ENCODE assay signal across 8 cellular contexts in the genomic region with DNA sequence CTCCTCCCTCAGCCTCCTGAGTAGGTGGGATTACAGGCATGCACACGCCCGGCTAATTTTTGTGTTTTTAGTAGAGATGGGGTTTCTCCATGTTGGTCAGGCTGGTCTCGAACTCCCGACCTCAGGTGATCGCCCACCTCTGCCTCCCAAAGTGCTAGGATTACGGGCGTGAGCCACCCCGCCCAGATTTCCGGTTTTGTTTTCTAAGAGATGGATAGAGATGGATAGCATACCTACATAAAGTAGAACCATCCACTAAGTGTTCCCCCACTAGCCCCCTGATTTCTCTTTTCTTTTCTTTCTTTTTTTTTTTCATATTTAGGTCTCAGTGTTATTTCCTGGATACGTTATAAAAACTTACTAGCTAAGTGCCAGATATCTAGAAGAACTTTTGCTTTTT. TPM values are rescaled to one million over a fixed set of nuclear protein-coding genes. Genes with fewer than 3 reads are reported as not detected.
DNase-seq lines count a peak whose midpoint lies in the region; ATAC-seq, FAIRE-seq and TF ChIP-seq lines count a peak whose summit lies in the region.

No MANE protein-coding gene starts in this region.

- DNase-seq in A549 (ENCODE audit: low read depth in 1 of 2, low spot score in 1 of 2) (no peak), IMR-90 (no peak), brain microvascular endothelial cell (no peak), omental fat pad (ENCODE audit: low spot score) (no peak), putamen (ENCODE audit: low spot score) (no peak), NCI-H2196 (lab: John Stamatoyannopoulos, UW; ENCODE audit: unreplicated experiment) (no peak)

- peaks cover 10% of the 10 kb centered on the region for H3K9me1 ChIP-seq in IMR-90 (ENCODE audit: insufficient read depth, low read length)

- peak overlapping the region; percentile 93 for H2BK5ac ChIP-seq in IMR-90 (ENCODE audit: low read depth, low read length, poor library complexity, severe bottlenecking)

- ATAC-seq in A549 (no peak), IMR-90 (ENCODE audit: low read depth) (no peak), HG03108 (IDR thresholded peaks at IDR 0.05; ENCODE audit: unreplicated experiment) (no peak), omental fat pad (ENCODE audit: low FRiP score) (no peak)

- CTCF ChIA-PET in A549 (lab: Yijun Ruan, JAX), result interaction anchor here (0.9 to 8.5 kb wide), 7 partner anchors 10 to 86 kb away, joined by 3 to 61 read pairs (median 7); no protein-coding TSS in a partner anchor
- CTCF ChIA-PET in IMR-90 (lab: Yijun Ruan, JAX), result interaction anchor here (0.6 kb wide), 3 partner anchors 12 to 58 kb away, joined by 3 to 4 read pairs (median 4); no protein-coding TSS in a partner anchor

- peak overlapping the region; percentile 14; the same call in 1 of the 2 replicates for H3K18ac ChIP-seq in IMR-90 (ENCODE audit: low read depth, low read length)

- peak overlapping the region; percentile 28; the same call in 1 of the 2 replicates for H3K23ac ChIP-seq in IMR-90 (ENCODE audit: low read depth, low read length)

- TF ChIP-seq EP300 in A549 (IDR thresholded peaks at IDR 0.05), result no peak

- H3K14ac ChIP-seq in IMR-90 (replicated peaks; ENCODE audit: low read depth, low read length), result peak overlapping the region; percentile 58; the same call in 1 of the 2 replicates

- dilution Hi-C loops in IMR-90 (cut with HindIII; ENCODE audit: low sequenced_read_pairs, unreplicated experiment), result no loop called here

- H3K9me3 ChIP-seq in A549 (no peaks in the 10 kb centered on the region), IMR-90 (ENCODE audit: control insufficient read depth, insufficient read depth, low read length) (no peaks in the 10 kb centered on the region), mucosa of stomach (ENCODE audit: control insufficient read depth, low read length) (no peaks in the 10 kb centered on the region)

- H3K9ac ChIP-seq in IMR-90 (ENCODE audit: low read depth, low read length) (peak overlapping the region; percentile 97), mucosa of stomach (ENCODE audit: low read length) (peak overlapping the region; percentile 99)

- peaks cover 3% of the 10 kb centered on the region; the same call in 1 of the 2 replicates for H3K36me3 ChIP-seq in IMR-90 (ENCODE audit: control insufficient read depth, insufficient read depth, low read length)
- H3K36me3 ChIP-seq in brain microvascular endothelial cell (replicated peaks), result no peaks in the 10 kb centered on the region
- no peaks in the 10 kb centered on the region for H3K36me3 ChIP-seq in mucosa of stomach (ENCODE audit: control insufficient read depth, insufficient read depth, low read length)

- WGBS in A549 (ENCODE audit: missing lambda C conversion rate), result 5% methylated on average over 10 of the region's 10 CpGs
- no CpG with 5 or more reads among the region's 10 CpGs for WGBS in IMR-90 (ENCODE audit: extremely low coverage in 2 of 2, insufficient read length in 1 of 2), 2 experiments

- no TSS peak for BruUV-seq in IMR-90 (replicated peaks; lab: Mats Ljungman, UMichigan)

- H2AK5ac ChIP-seq in IMR-90 (ENCODE audit: low read depth, low read length), result no peak overlapping the region

- H2BK120ac ChIP-seq in IMR-90 (ENCODE audit: low read depth, low read length), result 0 out of 2 replicates have a peak overlapping the region, but pooled peaks have one; percentile 9

- FAIRE-seq in A549 (lab: Jason Lieb, UNC), result no peak

- TF ChIP-seq POLR2A in A549 (IDR thresholded peaks at IDR 0.05; ENCODE audit: low read length) (no peak), IMR-90 (IDR thresholded peaks at IDR 0.05; ENCODE audit: low read depth, low read length) (0 out of 2 replicates have a peak, but pooled peaks have one; percentile 6)

- POLR2A ChIA-PET in A549 (lab: Yijun Ruan, JAX), result interaction anchor here (1.1 to 4.2 kb wide), 5 partner anchors 28 to 59 kb away, joined by 3 to 40 read pairs (median 17); no protein-coding TSS in a partner anchor
- POLR2A ChIA-PET in IMR-90 (lab: Charles Lee; ENCODE audit: unreplicated experiment), result interaction anchor here (0.6 kb wide), 1 partner anchor 316 kb away, joined by 3 read pairs; no protein-coding TSS in a partner anchor

- TF ChIP-seq CTCF in A549 (IDR thresholded peaks at IDR 0.05) (no peak), IMR-90 (conservative IDR thresholded peaks at IDR 0.05; ENCODE audit: low read depth, low read length) (no peak), brain microvascular endothelial cell (IDR thresholded peaks at IDR 0.05; ENCODE audit: low read depth, low read length, missing control alignments) (no peak), omental fat pad (IDR thresholded peaks at IDR 0.05) (no peak)

- H3K4me3 ChIP-seq in A549 (peak overlapping the region; percentile 71), IMR-90 (ENCODE audit: insufficient read depth, low read depth, low read length) (peak overlapping the region; percentile 83), brain microvascular endothelial cell (ENCODE audit: low read depth, low read length) (peak overlapping the region; percentile 99), mucosa of stomach (ENCODE audit: low read length) (peak overlapping the region; percentile 99)

- H3K79me1 ChIP-seq in IMR-90 (ENCODE audit: low read depth in 1 of 2, low read length in 2 of 2), result peaks cover 4 to 39% of the 10 kb centered on the region in 2 experiments; a peak in 2 of 4 replicates

- intact Hi-C loops in IMR-90 (cut with micrococcal nuclease), result no loop called here

- no peak overlapping the region for H4K8ac ChIP-seq in IMR-90 (ENCODE audit: low read depth in 2 of 2, low read length in 2 of 2)

- H3K4me1 ChIP-seq in A549 (peaks cover 32% of the 10 kb centered on the region), IMR-90 (ENCODE audit: control insufficient read depth, insufficient read depth, low read length) (peaks cover 10% of the 10 kb centered on the region), mucosa of stomach (ENCODE audit: control insufficient read depth, insufficient read depth, low read length) (peaks cover 19% of the 10 kb centered on the region)

- H4K20me1 ChIP-seq in IMR-90 (ENCODE audit: insufficient read depth, low read length), result peaks cover 50% of the 10 kb centered on the region

- H3K4me2 ChIP-seq in A549 (peak overlapping the region; percentile 90), IMR-90 (ENCODE audit: low read depth, low read length) (peak overlapping the region; percentile 94)

- in situ Hi-C loops in IMR-90 (cut with MboI; ENCODE audit: low sequenced_read_pairs) (loop anchor here (5.0 kb wide), 1 partner anchor 49 kb away; no protein-coding TSS in a partner anchor), brain microvascular endothelial cell (cut with HindIII; ENCODE audit: low pct_ligation_motif_present, low sequenced_read_pairs) (no loop called here)

- H3K27ac ChIP-seq in A549 (peak overlapping the region; percentile 88 to 94), IMR-90 (ENCODE audit: insufficient read depth, low read length) (peak overlapping the region; percentile 71; the same call in 1 of the 2 replicates), brain microvascular endothelial cell (peak overlapping the region; percentile 97)

- no peak overlapping the region for H4K91ac ChIP-seq in IMR-90 (ENCODE audit: insufficient read depth, low read depth, low read length)

- no peak for TF ChIP-seq RAD21 in A549 (conservative IDR thresholded peaks at IDR 0.05 in 1 of 2, IDR thresholded peaks at IDR 0.05 in 1 of 2)
- no peak for TF ChIP-seq RAD21 in IMR-90 (IDR thresholded peaks at IDR 0.05; ENCODE audit: low read length)

- no peak overlapping the region for H2AFZ ChIP-seq in IMR-90 (replicated peaks; ENCODE audit: low read length, poor library complexity)

- H3K4ac ChIP-seq in IMR-90 (ENCODE audit: low read depth, low read length), result no peak overlapping the region; the same call in 1 of the 2 replicates

- H2BK15ac ChIP-seq in IMR-90 (ENCODE audit: low read depth, low read length), result no peak overlapping the region

- no peaks in the 10 kb centered on the region for H3K27me3 ChIP-seq in IMR-90 (ENCODE audit: control insufficient read depth, insufficient read depth, low read length)
- no peaks in the 10 kb centered on the region for H3K27me3 ChIP-seq in brain microvascular endothelial cell (replicated peaks)
- no peaks in the 10 kb centered on the region for H3K27me3 ChIP-seq in mucosa of stomach (ENCODE audit: control insufficient read depth, insufficient read depth, low read length)

- H2AK9ac ChIP-seq in IMR-90 (replicated peaks; ENCODE audit: low read depth, low read length, poor library complexity), result no peak overlapping the region

- no peak overlapping the region; the same call in 1 of the 2 replicates for H4K5ac ChIP-seq in IMR-90 (ENCODE audit: low read depth, low read length)

- H3K56ac ChIP-seq in IMR-90 (ENCODE audit: extremely low read depth, insufficient read depth, low read length), result no peak overlapping the region

- H2BK20ac ChIP-seq in IMR-90 (ENCODE audit: low read depth, low read length), result no peak overlapping the region

TF ChIP-seq in A549, 52 proteins besides CTCF, POLR2A, EP300 and RAD21:
- peak; percentile 27; the same call in 1 of the 2 replicates for TF ChIP-seq CHD4 (IDR thresholded peaks at IDR 0.05; ENCODE audit: borderline replicate concordance)
- no peak for TF ChIP-seq ESRRA (IDR thresholded peaks at IDR 0.05; ENCODE audit: borderline replicate concordance, low read length)
- peak; percentile 46; the same call in 1 of the 2 replicates for TF ChIP-seq PHF8 (IDR thresholded peaks at IDR 0.05; ENCODE audit: borderline replicate concordance, low read depth)

TF ChIP-seq in IMR-90, 13 proteins besides CTCF, POLR2A, EP300 and RAD21 (continues in another document):
- TF ChIP-seq RCOR1 (IDR thresholded peaks at IDR 0.05; ENCODE audit: insufficient replicate concordance, low read length) (no peak), MAZ (IDR thresholded peaks at IDR 0.05; ENCODE audit: borderline replicate concordance, low read depth, low read length) (no peak), CEBPB (IDR thresholded peaks at IDR 0.05; ENCODE audit: low read depth, low read length) (no peak), USF2 (IDR thresholded peaks at IDR 0.05; ENCODE audit: low read depth, low read length) (no peak)

RNA-seq across cellular contexts. Expression of gene WSB1, which starts 2.0 kb away (rescaled TPM):
- polyA plus RNA-seq in A549 (2011; rRNA removed), result 107 and 111 TPM in 2 replicates
- polyA plus RNA-seq in A549 (2012; cell fraction: cytosol; rRNA removed), result 81.8 and 97.0 TPM in 2 replicates
- polyA plus RNA-seq in A549 (2012; cell fraction: nucleus; rRNA removed), result 137 and 157 TPM in 2 replicates
- polyA plus RNA-seq in A549 (2017; fragmentation: RNase III; extraction: RNeasy Plus Mini Kit Qiagen cat#74134 plus additional on column Dnase treatment), result 41.1 to 50.7 TPM (median 46.0 TPM) in 3 replicates
- polyA minus RNA-seq in A549 (2011; rRNA and poly(A)+ RNA removed), result 31.2 and 45.5 TPM in 2 replicates
- total RNA-seq in IMR-90 (2012; rRNA removed), result 112 and 140 TPM in 2 replicates
- polyA plus RNA-seq in IMR-90 (2012; rRNA removed), result 266 and 289 TPM in 2 replicates
- 58.9 and 85.8 TPM in 2 replicates for polyA plus RNA-seq in IMR-90 (2012; cell fraction: cytosol; rRNA removed)
- 1,097 and 1,897 TPM in 2 replicates for polyA plus RNA-seq in IMR-90 (2012; cell fraction: nucleus; rRNA removed; ENCODE audit: low replicate concordance)
- 100 to 1,000 TPM; 136 to 217 (median 175) TPM for total RNA-seq in omental fat pad
